Comparison of ENCODE assay signal across 17 cellular contexts in genomic region chr9:91880378-91880972, GRCh38.
DNase-seq lines count a peak whose midpoint lies in the region; ATAC-seq, FAIRE-seq and TF ChIP-seq lines count a peak whose summit lies in the region.
"Had no signal": no experiment of that assay in that cellular context is flagged by ENCODE, and none has a peak within 500 bp of the region (broad histone marks: within the 10 kb centered on the region; RNA-seq: fewer than 3 reads in every experiment).

No MANE protein-coding gene starts in this region.

- H3K4me2 ChIP-seq in K562 (ENCODE audit: insufficient read depth, low read length) = no peak overlapping the region
- H3K4me2 ChIP-seq: A549, BLaER1 had no signal

- H3K9me1 ChIP-seq in K562 (ENCODE audit: control insufficient read depth, insufficient read depth, low read length) = no peaks in the 10 kb centered on the region

- H3K4me3 ChIP-seq in K562 = no peak overlapping the region
- H3K4me3 ChIP-seq in ovary = no peak overlapping the region
- H3K4me3 ChIP-seq in lower lobe of right lung = no peak overlapping the region
- H3K4me3 ChIP-seq: A549, BLaER1 had no signal

- POLR2A ChIA-PET in K562 (lab: Yijun Ruan, JAX) = interaction anchor here (0.8 to 1.0 kb wide), 2 partner anchors 15 to 18 kb away, joined by 3 to 4 read pairs; no protein-coding TSS in a partner anchor
- POLR2A ChIA-PET in activated CD8-positive, alpha-beta T cell treated with anti-CD3 and anti-CD28 coated beads, Interleukin-2, amount 10 ng/mL, durations not matched to agents 7 days and 5 days (lab: Charles Lee) = no interaction called here

- peak; percentile 59 for FAIRE-seq in K562 (lab: Jason Lieb, UNC)
- FAIRE-seq: H1 had no signal

- intact Hi-C loops in left ventricle myocardium superior (cut with micrococcal nuclease) (no loop called here), Right ventricle myocardium superior (cut with DNase I) (no loop called here), K562 (cut with micrococcal nuclease) (no loop called here), ovary (cut with DNase I) (no loop called here), lower lobe of right lung (cut with DNase I) (no loop called here)

- no peaks in the 10 kb centered on the region for H3K4me1 Mint-ChIP-seq in activated CD8-positive, alpha-beta T cell treated with anti-CD3 and anti-CD28 coated beads, Interleukin-2, amount 10 ng/mL, durations not matched to agents 7 days and 5 days (ENCODE audit: low read depth)
- H3K4me1 Mint-ChIP-seq: CD14-positive monocyte; CD4-positive, alpha-beta memory T cell had no signal

- H2AFZ ChIP-seq in K562 (ENCODE audit: low read depth, low read length) = no peak overlapping the region

- TF ChIP-seq EP300 in K562 (IDR thresholded peaks at IDR 0.05; ENCODE audit: low read length) = no peak
- TF ChIP-seq EP300 in ovary (IDR thresholded peaks at IDR 0.05) = no peak

- H3K79me2 ChIP-seq in K562 (ENCODE audit: control insufficient read depth, insufficient read depth, low read length) = peaks cover 39% of the 10 kb centered on the region

- no TSS peak for BruUV-seq in K562 (replicated peaks; lab: Mats Ljungman, UMichigan)

- H3K36me3 ChIP-seq in K562 (ENCODE audit: control insufficient read depth, insufficient read depth, low read length) (peaks cover 44% of the 10 kb centered on the region; the same call in 2 of the 3 replicates), ovary (no peaks in the 10 kb centered on the region), lower lobe of right lung (no peaks in the 10 kb centered on the region)
- H3K36me3 ChIP-seq: BLaER1 had no signal

- H3K9ac ChIP-seq in K562 (ENCODE audit: insufficient read depth in 1 of 2, low read depth in 2 of 2, low read length in 2 of 2) = no peak overlapping the region
- H3K9ac ChIP-seq: BLaER1 had no signal

- H3K9me3 ChIP-seq in K562 (replicated peaks; ENCODE audit: control insufficient read depth, insufficient read depth, low read depth, low read length) (no peaks in the 10 kb centered on the region), ovary (no peaks in the 10 kb centered on the region), lower lobe of right lung (no peaks in the 10 kb centered on the region)
- H3K9me3 ChIP-seq: A549, BLaER1 had no signal

- H3K9me3 Mint-ChIP-seq in activated CD8-positive, alpha-beta T cell treated with anti-CD3 and anti-CD28 coated beads, Interleukin-2, amount 10 ng/mL, durations not matched to agents 7 days and 5 days (ENCODE audit: insufficient read depth) = no peaks in the 10 kb centered on the region
- H3K9me3 Mint-ChIP-seq: CD14-positive monocyte; CD4-positive, alpha-beta memory T cell had no signal

- CTCF ChIA-PET in K562 (lab: Yijun Ruan, JAX; ENCODE audit: low intra/inter-chr PET ratio) = no interaction called here
- CTCF ChIA-PET in activated CD8-positive, alpha-beta T cell treated with anti-CD3 and anti-CD28 coated beads, Interleukin-2, amount 10 ng/mL, durations not matched to agents 7 days and 5 days (lab: Charles Lee) = no interaction called here

- H3K27ac ChIP-seq in K562 (ENCODE audit: extremely low read depth, low read depth, low read length) (peak overlapping the region; percentile 36; the same call in 2 of the 3 replicates), ovary (no peak overlapping the region), lower lobe of right lung (no peak overlapping the region)
- H3K27ac ChIP-seq: 22Rv1, A549, BLaER1 had no signal

- WGBS in K562 (ENCODE audit: insufficient coverage, low coverage, missing lambda C conversion rate) = 39% methylated on average over 3 of the region's 3 CpGs
- 50 to 55% (median 50%) methylated on average over 3 of the region's 3 CpGs for WGBS in ovary, 3 donors

- H3K4me1 ChIP-seq in K562 (replicated peaks in 1 of 2; ENCODE audit: control insufficient read depth in 2 of 2, insufficient read depth in 2 of 2, low read length in 2 of 2) = peaks cover 21 to 47% of the 10 kb centered on the region in 2 experiments
- H3K4me1 ChIP-seq in ovary (ENCODE audit: insufficient read depth) = peaks cover 20% of the 10 kb centered on the region
- H3K4me1 ChIP-seq in lower lobe of right lung = no peaks in the 10 kb centered on the region
- H3K4me1 ChIP-seq: A549, BLaER1 had no signal

- DNase-seq in left ventricle myocardium superior = no peak
- DNase-seq in Right ventricle myocardium superior = no peak
- DNase-seq in K562 (ENCODE audit: extremely low read depth in 1 of 4, low spot score in 3 of 4) = no peak
- peak; percentile 60 to 82 (median 74) for DNase-seq in ovary
- no peak for DNase-seq in lower lobe of right lung
- no peak for DNase-seq in activated CD8-positive, alpha-beta T cell treated with anti-CD3 and anti-CD28 coated beads, Interleukin-2, amount 10 ng/mL, durations not matched to agents 7 days and 5 days
- DNase-seq: CD4-positive, alpha-beta memory T cell; DMS153; DMS79; GF-D8; H9 had no signal

- no peak for TF ChIP-seq RAD21 in K562 (CRISPR knock-in tag; conservative IDR thresholded peaks at IDR 0.05 in 1 of 2, IDR thresholded peaks at IDR 0.05 in 1 of 2)

- no peak overlapping the region for H3K4me3 Mint-ChIP-seq in activated CD8-positive, alpha-beta T cell treated with anti-CD3 and anti-CD28 coated beads, Interleukin-2, amount 10 ng/mL, durations not matched to agents 7 days and 5 days
- H3K4me3 Mint-ChIP-seq: CD14-positive monocyte; CD4-positive, alpha-beta memory T cell; H9 had no signal

- no peak for TF ChIP-seq POLR2A in K562 (conservative IDR thresholded peaks at IDR 0.05)
- TF ChIP-seq POLR2A in ovary (IDR thresholded peaks at IDR 0.05) = no peak

- H4K20me1 ChIP-seq in K562 (replicated peaks; ENCODE audit: control insufficient read depth, insufficient read depth, low read length) = no peaks in the 10 kb centered on the region
- H4K20me1 ChIP-seq: BLaER1 had no signal

- ATAC-seq in left ventricle myocardium superior (peak; percentile 34), Right ventricle myocardium superior (ENCODE audit: poor library complexity) (no peak), K562 (no peak), HG03342 (IDR thresholded peaks at IDR 0.05; ENCODE audit: unreplicated experiment) (no peak), lower lobe of right lung (no peak)
- no peak for ATAC-seq in activated CD8-positive, alpha-beta T cell treated with anti-CD3 and anti-CD28 coated beads, Interleukin-2, amount 10 ng/mL, durations not matched to agents 7 days and 5 days
- ATAC-seq: A549 had no signal

- peaks cover 31% of the 10 kb centered on the region for H3K27me3 Mint-ChIP-seq in activated CD8-positive, alpha-beta T cell treated with anti-CD3 and anti-CD28 coated beads, Interleukin-2, amount 10 ng/mL, durations not matched to agents 7 days and 5 days (ENCODE audit: low read depth)

- TF ChIP-seq CTCF in K562 (IDR thresholded peaks at IDR 0.05 in 2 of 3, conservative IDR thresholded peaks at IDR 0.05 in 1 of 3; ENCODE audit: insufficient read depth in 2 of 3, low read depth in 1 of 3, low read length in 3 of 3) (no peak), ovary (IDR thresholded peaks at IDR 0.05) (no peak), lower lobe of right lung (IDR thresholded peaks at IDR 0.05) (no peak)

- no peak overlapping the region for H3K27ac Mint-ChIP-seq in activated CD8-positive, alpha-beta T cell treated with anti-CD3 and anti-CD28 coated beads, Interleukin-2, amount 10 ng/mL, durations not matched to agents 7 days and 5 days
- H3K27ac Mint-ChIP-seq: CD14-positive monocyte; CD4-positive, alpha-beta memory T cell; H9 had no signal

- in situ Hi-C loops in K562 (cut with MboI) = no loop called here

- H3K36me3 Mint-ChIP-seq in activated CD8-positive, alpha-beta T cell treated with anti-CD3 and anti-CD28 coated beads, Interleukin-2, amount 10 ng/mL, durations not matched to agents 7 days and 5 days (ENCODE audit: low read depth) = no peaks in the 10 kb centered on the region
- H3K36me3 Mint-ChIP-seq: CD14-positive monocyte; CD4-positive, alpha-beta memory T cell had no signal

- no peaks in the 10 kb centered on the region for H3K27me3 ChIP-seq in K562 (ENCODE audit: control insufficient read depth in 2 of 2, insufficient read depth in 2 of 2, low read length in 2 of 2)
- H3K27me3 ChIP-seq in ovary = no peaks in the 10 kb centered on the region
- peaks cover 5% of the 10 kb centered on the region for H3K27me3 ChIP-seq in lower lobe of right lung (ENCODE audit: low read depth)
- H3K27me3 ChIP-seq: BLaER1 had no signal

TF ChIP-seq in K562, 482 proteins besides CTCF, POLR2A, EP300 and RAD21:
- TF ChIP-seq C11orf30 (IDR thresholded peaks at IDR 0.05; ENCODE audit: low read depth) = peak; percentile 53
- TF ChIP-seq DPF2 (IDR thresholded peaks at IDR 0.05) = 0 out of 2 replicates have a peak, but pooled peaks have one; percentile 17
- TF ChIP-seq MCM2 (IDR thresholded peaks at IDR 0.05; ENCODE audit: low read depth) = no peak
- TF ChIP-seq HDAC6 (IDR thresholded peaks at IDR 0.05; ENCODE audit: low read depth, low read length) = no peak
- no peak for TF ChIP-seq PURB (CRISPR knock-in tag; IDR thresholded peaks at IDR 0.05; ENCODE audit: low read depth)
- TF ChIP-seq ESRRA (IDR thresholded peaks at IDR 0.05; ENCODE audit: borderline replicate concordance, low read depth) = peak; percentile 97
- peak; percentile 48; the same call in 1 of the 2 replicates for TF ChIP-seq PKNOX1 (IDR thresholded peaks at IDR 0.05)
- TF ChIP-seq ZNF316 (IDR thresholded peaks at IDR 0.05) = peak; percentile 51
- TF ChIP-seq NR2C1 (IDR thresholded peaks at IDR 0.05) = no peak
- peak; percentile 66; the same call in 1 of the 2 replicates for TF ChIP-seq NR2C1 (tag; IDR thresholded peaks at IDR 0.05)
- peak; percentile 52; the same call in 1 of the 2 replicates for TF ChIP-seq NFE2 (IDR thresholded peaks at IDR 0.05; ENCODE audit: low read depth)

Comparison
In these comparisons a context has a peak if more than half of its experiments do, and no peak if none do; other contexts are left out.
1. DNase-seq: peak in ovary (5 of 5); none in left ventricle myocardium superior (single experiment), Right ventricle myocardium superior (single experiment), K562 (0 of 4), lower lobe of right lung (single experiment) and activated CD8-positive, alpha-beta T cell treated with anti-CD3 and anti-CD28 coated beads, Interleukin-2, amount 10 ng/mL, durations not matched to agents 7 days and 5 days (single experiment).